Comparison of ENCODE assay signal across 1 cellular context in genomic region chr7:65269150-65269856, GRCh38.
TF ChIP-seq lines count a peak whose summit lies in the region.

No MANE protein-coding gene starts in this region.

TF ChIP-seq in HepG2, 621 proteins besides CTCF, POLR2A, EP300 and RAD21 (continued from another document and continues in another):
- TF ChIP-seq, protein P1, sequence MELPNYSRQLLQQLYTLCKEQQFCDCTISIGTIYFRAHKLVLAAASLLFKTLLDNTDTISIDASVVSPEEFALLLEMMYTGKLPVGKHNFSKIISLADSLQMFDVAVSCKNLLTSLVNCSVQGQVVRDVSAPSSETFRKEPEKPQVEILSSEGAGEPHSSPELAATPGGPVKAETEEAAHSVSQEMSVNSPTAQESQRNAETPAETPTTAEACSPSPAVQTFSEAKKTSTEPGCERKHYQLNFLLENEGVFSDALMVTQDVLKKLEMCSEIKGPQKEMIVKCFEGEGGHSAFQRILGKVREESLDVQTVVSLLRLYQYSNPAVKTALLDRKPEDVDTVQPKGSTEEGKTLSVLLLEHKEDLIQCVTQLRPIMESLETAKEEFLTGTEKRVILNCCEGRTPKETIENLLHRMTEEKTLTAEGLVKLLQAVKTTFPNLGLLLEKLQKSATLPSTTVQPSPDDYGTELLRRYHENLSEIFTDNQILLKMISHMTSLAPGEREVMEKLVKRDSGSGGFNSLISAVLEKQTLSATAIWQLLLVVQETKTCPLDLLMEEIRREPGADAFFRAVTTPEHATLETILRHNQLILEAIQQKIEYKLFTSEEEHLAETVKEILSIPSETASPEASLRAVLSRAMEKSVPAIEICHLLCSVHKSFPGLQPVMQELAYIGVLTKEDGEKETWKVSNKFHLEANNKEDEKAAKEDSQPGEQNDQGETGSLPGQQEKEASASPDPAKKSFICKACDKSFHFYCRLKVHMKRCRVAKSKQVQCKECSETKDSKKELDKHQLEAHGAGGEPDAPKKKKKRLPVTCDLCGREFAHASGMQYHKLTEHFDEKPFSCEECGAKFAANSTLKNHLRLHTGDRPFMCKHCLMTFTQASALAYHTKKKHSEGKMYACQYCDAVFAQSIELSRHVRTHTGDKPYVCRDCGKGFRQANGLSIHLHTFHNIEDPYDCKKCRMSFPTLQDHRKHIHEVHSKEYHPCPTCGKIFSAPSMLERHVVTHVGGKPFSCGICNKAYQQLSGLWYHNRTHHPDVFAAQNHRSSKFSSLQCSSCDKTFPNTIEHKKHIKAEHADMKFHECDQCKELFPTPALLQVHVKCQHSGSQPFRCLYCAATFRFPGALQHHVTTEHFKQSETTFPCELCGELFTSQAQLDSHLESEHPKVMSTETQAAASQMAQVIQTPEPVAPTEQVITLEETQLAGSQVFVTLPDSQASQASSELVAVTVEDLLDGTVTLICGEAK (IDR thresholded peaks at IDR 0.05), result no peak
- TF ChIP-seq, protein P1 (CRISPR knock-in tag; IDR thresholded peaks at IDR 0.05), result peak; percentile 67; the same call in 1 of the 2 replicates
- TF ChIP-seq, protein P2, sequence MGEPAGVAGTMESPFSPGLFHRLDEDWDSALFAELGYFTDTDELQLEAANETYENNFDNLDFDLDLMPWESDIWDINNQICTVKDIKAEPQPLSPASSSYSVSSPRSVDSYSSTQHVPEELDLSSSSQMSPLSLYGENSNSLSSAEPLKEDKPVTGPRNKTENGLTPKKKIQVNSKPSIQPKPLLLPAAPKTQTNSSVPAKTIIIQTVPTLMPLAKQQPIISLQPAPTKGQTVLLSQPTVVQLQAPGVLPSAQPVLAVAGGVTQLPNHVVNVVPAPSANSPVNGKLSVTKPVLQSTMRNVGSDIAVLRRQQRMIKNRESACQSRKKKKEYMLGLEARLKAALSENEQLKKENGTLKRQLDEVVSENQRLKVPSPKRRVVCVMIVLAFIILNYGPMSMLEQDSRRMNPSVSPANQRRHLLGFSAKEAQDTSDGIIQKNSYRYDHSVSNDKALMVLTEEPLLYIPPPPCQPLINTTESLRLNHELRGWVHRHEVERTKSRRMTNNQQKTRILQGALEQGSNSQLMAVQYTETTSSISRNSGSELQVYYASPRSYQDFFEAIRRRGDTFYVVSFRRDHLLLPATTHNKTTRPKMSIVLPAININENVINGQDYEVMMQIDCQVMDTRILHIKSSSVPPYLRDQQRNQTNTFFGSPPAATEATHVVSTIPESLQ (CRISPR knock-in tag; conservative IDR thresholded peaks at IDR 0.05), result 0 out of 2 replicates have a peak, but pooled peaks have one; percentile 45
- TF ChIP-seq ZFY (CRISPR knock-in tag; IDR thresholded peaks at IDR 0.05) (peak; percentile 83), PITX1 (CRISPR knock-in tag; IDR thresholded peaks at IDR 0.05) (peak; percentile 35; the same call in 1 of the 2 replicates), GZF1 (CRISPR knock-in tag; IDR thresholded peaks at IDR 0.05) (0 out of 2 replicates have a peak, but pooled peaks have one; percentile 24), KLF12 (CRISPR knock-in tag; IDR thresholded peaks at IDR 0.05; ENCODE audit: borderline replicate concordance) (0 out of 2 replicates have a peak, but pooled peaks have one; percentile 32), NRL (CRISPR knock-in tag; IDR thresholded peaks at IDR 0.05; ENCODE audit: borderline replicate concordance) (peak; percentile 90; the same call in 1 of the 2 replicates), ZNF724P (CRISPR knock-in tag; IDR thresholded peaks at IDR 0.05; ENCODE audit: borderline replicate concordance) (0 out of 2 replicates have a peak, but pooled peaks have one; percentile 23), KDM5B (CRISPR knock-in tag; IDR thresholded peaks at IDR 0.05; ENCODE audit: borderline replicate concordance) (peak; percentile 55; the same call in 1 of the 2 replicates), SP2 (CRISPR knock-in tag; IDR thresholded peaks at IDR 0.05) (peak; percentile 76), MAX (IDR thresholded peaks at IDR 0.05) (peak; percentile 65), HNF1B (CRISPR knock-in tag; IDR thresholded peaks at IDR 0.05) (0 out of 2 replicates have a peak, but pooled peaks have one; percentile 33), SIN3B (IDR thresholded peaks at IDR 0.05; ENCODE audit: low read length) (peak; percentile 84), ZNF605 (CRISPR knock-in tag; IDR thresholded peaks at IDR 0.05) (peak; percentile 65), FOXO4 (CRISPR knock-in tag; conservative IDR thresholded peaks at IDR 0.05) (peak; percentile 87; the same call in 1 of the 2 replicates), MAZ (IDR thresholded peaks at IDR 0.05; ENCODE audit: borderline replicate concordance, low read depth, low read length) (no peak), MAZ (CRISPR knock-in tag; IDR thresholded peaks at IDR 0.05; ENCODE audit: low read depth) (peak; percentile 78), SALL1 (CRISPR knock-in tag; IDR thresholded peaks at IDR 0.05) (peak; percentile 69), POGZ (CRISPR knock-in tag; IDR thresholded peaks at IDR 0.05) (peak; percentile 57; the same call in 1 of the 2 replicates), STAG1 (CRISPR knock-in tag; IDR thresholded peaks at IDR 0.05) (no peak), CREB1 (IDR thresholded peaks at IDR 0.05) (no peak), CREB1 (CRISPR knock-in tag; IDR thresholded peaks at IDR 0.05) (no peak), HOXA5 (CRISPR knock-in tag; IDR thresholded peaks at IDR 0.05) (0 out of 2 replicates have a peak, but pooled peaks have one; percentile 22), CC2D1A (CRISPR knock-in tag; IDR thresholded peaks at IDR 0.05) (no peak), TFDP1 (CRISPR knock-in tag; IDR thresholded peaks at IDR 0.05; ENCODE audit: borderline replicate concordance) (peak; percentile 62; the same call in 1 of the 2 replicates), SAP130 (CRISPR knock-in tag; IDR thresholded peaks at IDR 0.05; ENCODE audit: low read depth) (peak; percentile 96), ZNF768 (CRISPR knock-in tag; IDR thresholded peaks at IDR 0.05) (peak; percentile 39; the same call in 1 of the 2 replicates), HOXA3 (CRISPR knock-in tag; IDR thresholded peaks at IDR 0.05) (peak; percentile 53; the same call in 1 of the 2 replicates), ZNF747 (CRISPR knock-in tag; IDR thresholded peaks at IDR 0.05; ENCODE audit: borderline replicate concordance) (peak; percentile 38; the same call in 1 of the 2 replicates), FOXK2 (IDR thresholded peaks at IDR 0.05) (no peak)
- TF ChIP-seq, protein P3, sequence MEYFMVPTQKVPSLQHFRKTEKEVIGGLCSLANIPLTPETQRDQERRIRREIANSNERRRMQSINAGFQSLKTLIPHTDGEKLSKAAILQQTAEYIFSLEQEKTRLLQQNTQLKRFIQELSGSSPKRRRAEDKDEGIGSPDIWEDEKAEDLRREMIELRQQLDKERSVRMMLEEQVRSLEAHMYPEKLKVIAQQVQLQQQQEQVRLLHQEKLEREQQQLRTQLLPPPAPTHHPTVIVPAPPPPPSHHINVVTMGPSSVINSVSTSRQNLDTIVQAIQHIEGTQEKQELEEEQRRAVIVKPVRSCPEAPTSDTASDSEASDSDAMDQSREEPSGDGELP (IDR thresholded peaks at IDR 0.05; ENCODE audit: borderline replicate concordance, low read depth), result peak; percentile 73; the same call in 1 of the 2 replicates
- TF ChIP-seq, protein P4, sequence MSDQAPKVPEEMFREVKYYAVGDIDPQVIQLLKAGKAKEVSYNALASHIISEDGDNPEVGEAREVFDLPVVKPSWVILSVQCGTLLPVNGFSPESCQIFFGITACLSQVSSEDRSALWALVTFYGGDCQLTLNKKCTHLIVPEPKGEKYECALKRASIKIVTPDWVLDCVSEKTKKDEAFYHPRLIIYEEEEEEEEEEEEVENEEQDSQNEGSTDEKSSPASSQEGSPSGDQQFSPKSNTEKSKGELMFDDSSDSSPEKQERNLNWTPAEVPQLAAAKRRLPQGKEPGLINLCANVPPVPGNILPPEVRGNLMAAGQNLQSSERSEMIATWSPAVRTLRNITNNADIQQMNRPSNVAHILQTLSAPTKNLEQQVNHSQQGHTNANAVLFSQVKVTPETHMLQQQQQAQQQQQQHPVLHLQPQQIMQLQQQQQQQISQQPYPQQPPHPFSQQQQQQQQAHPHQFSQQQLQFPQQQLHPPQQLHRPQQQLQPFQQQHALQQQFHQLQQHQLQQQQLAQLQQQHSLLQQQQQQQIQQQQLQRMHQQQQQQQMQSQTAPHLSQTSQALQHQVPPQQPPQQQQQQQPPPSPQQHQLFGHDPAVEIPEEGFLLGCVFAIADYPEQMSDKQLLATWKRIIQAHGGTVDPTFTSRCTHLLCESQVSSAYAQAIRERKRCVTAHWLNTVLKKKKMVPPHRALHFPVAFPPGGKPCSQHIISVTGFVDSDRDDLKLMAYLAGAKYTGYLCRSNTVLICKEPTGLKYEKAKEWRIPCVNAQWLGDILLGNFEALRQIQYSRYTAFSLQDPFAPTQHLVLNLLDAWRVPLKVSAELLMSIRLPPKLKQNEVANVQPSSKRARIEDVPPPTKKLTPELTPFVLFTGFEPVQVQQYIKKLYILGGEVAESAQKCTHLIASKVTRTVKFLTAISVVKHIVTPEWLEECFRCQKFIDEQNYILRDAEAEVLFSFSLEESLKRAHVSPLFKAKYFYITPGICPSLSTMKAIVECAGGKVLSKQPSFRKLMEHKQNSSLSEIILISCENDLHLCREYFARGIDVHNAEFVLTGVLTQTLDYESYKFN (CRISPR knock-in tag; conservative IDR thresholded peaks at IDR 0.05), result 0 out of 2 replicates have a peak, but pooled peaks have one; percentile 31
